ENCODE assay signal across 8 cellular contexts in genomic region chr1:173255214-173255813, GRCh38.
A peak's percentile ranks its signal among the peaks of the same experiment; 100 is the strongest.
DNase-seq lines count a peak whose midpoint lies in the region; ATAC-seq lines count a peak whose summit lies in the region.

No MANE protein-coding gene starts in this region.

- ATAC-seq in GM19395 (IDR thresholded peaks at IDR 0.05; ENCODE audit: unreplicated experiment): no peak
- no peak for ATAC-seq in HG03520 (IDR thresholded peaks at IDR 0.05; ENCODE audit: unreplicated experiment)

- peak; percentile 27 for DNase-seq in NCI-H510A treated with DMSO at 0.1 percent for 48 hours (lab: John Stamatoyannopoulos, UW)
- no peak for DNase-seq in NCI-H510A (lab: John Stamatoyannopoulos, UW)
- peak; percentile 41 for DNase-seq in LoVo (ENCODE audit: low spot score)
- DNase-seq in amniotic stem cell (lab: John Stamatoyannopoulos, UW): peak; percentile 11
- DNase-seq in left kidney (ENCODE audit: low read depth, low spot score): peak; percentile 34
- no peak for DNase-seq in middle frontal gyrus (ENCODE audit: extremely low spot score, low spot score)

Comparison
In these comparisons a context has a peak if more than half of its experiments do, and no peak if none do; other contexts are left out.
1. DNase-seq: peak in NCI-H510A treated with DMSO at 0.1 percent for 48 hours (single experiment), LoVo (single experiment), amniotic stem cell (single experiment) and left kidney (single experiment); none in NCI-H510A (single experiment) and middle frontal gyrus (single experiment).